ENCODE assay signal across 22 cellular contexts in the genomic region with DNA sequence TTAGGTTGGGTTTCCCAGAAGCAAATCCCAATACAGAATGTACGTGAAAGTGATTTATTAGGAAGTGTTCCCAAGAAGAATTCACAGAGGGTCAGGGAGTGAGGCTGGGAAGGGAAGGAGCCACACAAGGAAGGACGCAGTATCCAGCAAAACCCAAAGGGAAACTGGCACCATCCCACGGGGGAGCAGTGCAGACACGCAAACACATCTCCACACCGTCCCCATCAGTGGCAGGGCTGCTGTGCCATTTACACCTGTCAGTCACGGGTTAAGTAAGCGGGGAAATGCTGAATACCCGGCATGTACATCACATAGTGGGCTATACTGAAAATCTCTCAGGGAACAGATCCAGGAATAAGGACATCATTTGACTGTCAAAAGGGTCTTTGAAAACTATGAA.
DNase-seq lines count a peak whose midpoint lies in the region; ATAC-seq, FAIRE-seq and TF ChIP-seq lines count a peak whose summit lies in the region.
"Had no signal": no experiment of that assay in that cellular context is flagged by ENCODE, and none has a peak within 500 bp of the region (broad histone marks: within the 10 kb centered on the region; RNA-seq: fewer than 3 reads in every experiment).

No MANE protein-coding gene starts in this region.

- peak overlapping the region; percentile 72 for H3K27ac Mint-ChIP-seq in memory B cell
- peak overlapping the region; percentile 93 for H3K27ac Mint-ChIP-seq in stimulated activated naive B cell treated with anti-CD40 and anti-IgM and Interleukin-4, amounts not matched to agents 10 μg/mL and 1 μg/mL and 100 μg/mL, for 72 hours

- no peak for ATAC-seq in memory B cell (ENCODE audit: low read depth)
- peak; percentile 30 to 35 for ATAC-seq in stimulated activated naive B cell treated with anti-CD40 and anti-IgM and Interleukin-4, amounts not matched to agents 10 μg/mL and 1 μg/mL and 100 μg/mL, for 72 hours (replicated peaks)
- ATAC-seq in HG03354 (IDR thresholded peaks at IDR 0.05; ENCODE audit: poor library complexity, severe bottlenecking, unreplicated experiment) = no peak
- ATAC-seq: Right ventricle myocardium inferior, SK-N-SH treated with all-trans-retinoic acid at 6 μM for 48 hours had no signal

- H3K9me2 ChIP-seq in Karpas-422 (replicated peaks; ENCODE audit: insufficient read depth, low read length) = no peaks in the 10 kb centered on the region

- H3K4me3 Mint-ChIP-seq in memory B cell = no peak overlapping the region
- H3K4me3 Mint-ChIP-seq in stimulated activated naive B cell treated with anti-CD40 and anti-IgM and Interleukin-4, amounts not matched to agents 10 μg/mL and 1 μg/mL and 100 μg/mL, for 72 hours = peak overlapping the region in 1 of 2 donors; percentile 60

- H3K9me3 Mint-ChIP-seq in memory B cell = peaks cover under 1% of the 10 kb centered on the region
- peaks cover under 1 to 5% of the 10 kb centered on the region in 2 donors for H3K9me3 Mint-ChIP-seq in stimulated activated naive B cell treated with anti-CD40 and anti-IgM and Interleukin-4, amounts not matched to agents 10 μg/mL and 1 μg/mL and 100 μg/mL, for 72 hours

- FAIRE-seq in GM12892 (lab: Jason Lieb, UNC) = peak; percentile 76

- DNase-seq in GM12892 (ENCODE audit: insufficient read length) (no peak), memory B cell (ENCODE audit: low spot score in 2 of 2) (no peak), NOMO-1 treated with dmso at 0.1 percent for 144 hours (lab: John Stamatoyannopoulos, UW; ENCODE audit: unreplicated experiment) (no peak), Karpas-422 (no peak)
- no peak for DNase-seq in stimulated activated naive B cell treated with anti-CD40 and anti-IgM and Interleukin-4, amounts not matched to agents 10 μg/mL and 1 μg/mL and 100 μg/mL, for 72 hours
- no peak for DNase-seq in activated effector memory CD4-positive, alpha-beta T cell treated with Interleukin-2 at 50 U/mL for 16 hours
- DNase-seq: DMS153, GOT3, HCEC 1CT, NCI-H1105, NCI-H146, NCI-H1930, NCI-H2107, NCI-H446, NCI-H524 treated with DMSO at 0.1 percent for 48 hours, NCI-H774, PC-9, SJCRH30 had no signal

- no peaks in the 10 kb centered on the region for H3K36me3 Mint-ChIP-seq in memory B cell
- peaks cover 4 to 10% of the 10 kb centered on the region in 2 donors for H3K36me3 Mint-ChIP-seq in stimulated activated naive B cell treated with anti-CD40 and anti-IgM and Interleukin-4, amounts not matched to agents 10 μg/mL and 1 μg/mL and 100 μg/mL, for 72 hours

- H3K9me3 ChIP-seq in OCI-LY3 (ENCODE audit: insufficient read depth, low read length) (no peaks in the 10 kb centered on the region), Karpas-422 (ENCODE audit: low read length) (no peaks in the 10 kb centered on the region)
- H3K9me3 ChIP-seq: SJCRH30 had no signal

- H3K79me2 ChIP-seq in OCI-LY3 (ENCODE audit: low read length) (no peaks in the 10 kb centered on the region), Karpas-422 (ENCODE audit: low read length) (no peaks in the 10 kb centered on the region)

- H3K4me2 ChIP-seq in OCI-LY3 (ENCODE audit: low read length) = peak overlapping the region; percentile 79
- no peak overlapping the region for H3K4me2 ChIP-seq in Karpas-422 (ENCODE audit: low read depth, low read length, poor library complexity, severe bottlenecking)
- H3K4me2 ChIP-seq: PC-9 had no signal

- H3K27me3 ChIP-seq in OCI-LY3 (ENCODE audit: low read depth, low read length) = no peaks in the 10 kb centered on the region
- no peaks in the 10 kb centered on the region for H3K27me3 ChIP-seq in Karpas-422 (ENCODE audit: low read length)
- H3K27me3 ChIP-seq: SJCRH30 had no signal

- peak overlapping the region; percentile 53 for H3K4me3 ChIP-seq in OCI-LY3 (ENCODE audit: low read length)
- no peak overlapping the region for H3K4me3 ChIP-seq in Karpas-422 (ENCODE audit: low read length)
- H3K4me3 ChIP-seq: PC-9, SJCRH30 had no signal

- peaks cover 61% of the 10 kb centered on the region for H3K4me1 ChIP-seq in OCI-LY3 (ENCODE audit: low read length)
- peaks cover 18% of the 10 kb centered on the region for H3K4me1 ChIP-seq in Karpas-422 (ENCODE audit: low read length)

- H4K20me1 ChIP-seq in OCI-LY3 (ENCODE audit: insufficient read depth, low read length) (no peaks in the 10 kb centered on the region), Karpas-422 (ENCODE audit: insufficient read depth, low read depth, low read length) (peaks cover 4% of the 10 kb centered on the region; the same call in 1 of the 2 replicates)

- peak overlapping the region; percentile 14; the same call in 1 of the 2 replicates for H3K27ac ChIP-seq in OCI-LY3 (ENCODE audit: low read length)
- H3K27ac ChIP-seq in Karpas-422 (ENCODE audit: low read length) = no peak overlapping the region
- H3K27ac ChIP-seq: PC-9, SJCRH30 had no signal

- H3K27me3 Mint-ChIP-seq in memory B cell = no peaks in the 10 kb centered on the region
- H3K27me3 Mint-ChIP-seq in stimulated activated naive B cell treated with anti-CD40 and anti-IgM and Interleukin-4, amounts not matched to agents 10 μg/mL and 1 μg/mL and 100 μg/mL, for 72 hours = no peaks in the 10 kb centered on the region

- no peak for TF ChIP-seq POLR2A in GM12892 (IDR thresholded peaks at IDR 0.05; ENCODE audit: low read depth, low read length)

- no peak overlapping the region for H2AFZ ChIP-seq in OCI-LY3 (ENCODE audit: low read depth, low read length)
- no peak overlapping the region for H2AFZ ChIP-seq in Karpas-422 (ENCODE audit: low read length)
- H2AFZ ChIP-seq: PC-9 had no signal

- H3K36me3 ChIP-seq in OCI-LY3 (replicated peaks; ENCODE audit: low read depth, low read length) (no peaks in the 10 kb centered on the region), Karpas-422 (ENCODE audit: insufficient read depth, low read length) (no peaks in the 10 kb centered on the region)

- H3K4me1 Mint-ChIP-seq in memory B cell = peaks cover 40% of the 10 kb centered on the region
- H3K4me1 Mint-ChIP-seq in stimulated activated naive B cell treated with anti-CD40 and anti-IgM and Interleukin-4, amounts not matched to agents 10 μg/mL and 1 μg/mL and 100 μg/mL, for 72 hours = peaks cover 43 to 83% of the 10 kb centered on the region in 2 donors

- no peak for TF ChIP-seq CTCF in OCI-LY3 (IDR thresholded peaks at IDR 0.05; ENCODE audit: low read depth, low read length)

- H3K9ac ChIP-seq in OCI-LY3 (ENCODE audit: low read length) (peak overlapping the region; percentile 18; the same call in 1 of the 2 replicates), Karpas-422 (ENCODE audit: low read length) (no peak overlapping the region)

Comparison
In these comparisons a context has a peak if more than half of its experiments do, and no peak if none do; other contexts are left out.
1. ATAC-seq: peak in stimulated activated naive B cell treated with anti-CD40 and anti-IgM and Interleukin-4, amounts not matched to agents 10 μg/mL and 1 μg/mL and 100 μg/mL, for 72 hours (2 of 2); none in memory B cell (single experiment) and HG03354 (single experiment).